34 cellular contexts compared by ENCODE assay signal in genomic region chr4:83875437-83875836, GRCh38.
"Had no signal": no experiment of that assay in that cellular context is flagged by ENCODE, and none has a peak within 500 bp of the region (broad histone marks: within the 10 kb centered on the region; RNA-seq: fewer than 3 reads in every experiment).

No MANE protein-coding gene starts in this region.

- H3K36me3 Mint-ChIP-seq: activated CD8-positive, alpha-beta memory T cell treated with anti-CD3 and anti-CD28 coated beads, Interleukin-2, amount 10 ng/mL, durations not matched to agents 7 days and 5 days; activated naive CD4-positive, alpha-beta T cell treated with anti-CD3 and anti-CD28 coated beads, Interleukin-2, amount 10 ng/mL, durations not matched to agents 7 days and 5 days; activated naive CD8-positive, alpha-beta T cell had no signal

- H3K27me3 ChIP-seq: brain microvascular endothelial cell, SJSA1 had no signal

- ATAC-seq: activated CD8-positive, alpha-beta memory T cell treated with anti-CD3 and anti-CD28 coated beads, Interleukin-2, amount 10 ng/mL, durations not matched to agents 7 days and 5 days; Panc1 had no signal

- H3K9me3 Mint-ChIP-seq: activated CD4-positive, alpha-beta memory T cell treated with anti-CD3 and anti-CD28 coated beads, Interleukin-2, amount 10 ng/mL, durations not matched to agents 7 days and 5 days; activated naive CD4-positive, alpha-beta T cell treated with anti-CD3 and anti-CD28 coated beads, Interleukin-2, amount 10 ng/mL, durations not matched to agents 7 days and 5 days had no signal

- H3K36me3 ChIP-seq: brain microvascular endothelial cell, SJSA1 had no signal

- H3K27ac ChIP-seq: brain microvascular endothelial cell, SJSA1, VCaP had no signal

- H3K27me3 Mint-ChIP-seq: activated CD4-positive, alpha-beta memory T cell treated with anti-CD3 and anti-CD28 coated beads, Interleukin-2, amount 10 ng/mL, durations not matched to agents 7 days and 5 days; activated CD8-positive, alpha-beta memory T cell treated with anti-CD3 and anti-CD28 coated beads, Interleukin-2, amount 10 ng/mL, durations not matched to agents 7 days and 5 days; activated naive CD4-positive, alpha-beta T cell treated with anti-CD3 and anti-CD28 coated beads, Interleukin-2, amount 10 ng/mL, durations not matched to agents 7 days and 5 days; activated naive CD8-positive, alpha-beta T cell had no signal

- H3K4me3 ChIP-seq: SJSA1 had no signal

- H3K4me3 Mint-ChIP-seq: activated CD4-positive, alpha-beta memory T cell treated with anti-CD3 and anti-CD28 coated beads, Interleukin-2, amount 10 ng/mL, durations not matched to agents 7 days and 5 days; activated CD8-positive, alpha-beta memory T cell treated with anti-CD3 and anti-CD28 coated beads, Interleukin-2, amount 10 ng/mL, durations not matched to agents 7 days and 5 days; activated naive CD4-positive, alpha-beta T cell treated with anti-CD3 and anti-CD28 coated beads, Interleukin-2, amount 10 ng/mL, durations not matched to agents 7 days and 5 days; activated naive CD8-positive, alpha-beta T cell had no signal

- H3K9me3 ChIP-seq: SJSA1 had no signal

- H3K4me1 Mint-ChIP-seq: activated CD4-positive, alpha-beta memory T cell treated with anti-CD3 and anti-CD28 coated beads, Interleukin-2, amount 10 ng/mL, durations not matched to agents 7 days and 5 days; activated CD8-positive, alpha-beta memory T cell treated with anti-CD3 and anti-CD28 coated beads, Interleukin-2, amount 10 ng/mL, durations not matched to agents 7 days and 5 days; activated naive CD4-positive, alpha-beta T cell treated with anti-CD3 and anti-CD28 coated beads, Interleukin-2, amount 10 ng/mL, durations not matched to agents 7 days and 5 days had no signal

- DNase-seq: activated CD4-positive, alpha-beta memory T cell treated with anti-CD3 and anti-CD28 coated beads, Interleukin-2, amount 10 ng/mL, durations not matched to agents 7 days and 5 days; activated CD4-positive, alpha-beta T cell treated with anti-CD3 and anti-CD28 coated beads for 1 hour; activated CD4-positive, alpha-beta T cell treated with anti-CD3 and anti-CD28 coated beads for 48 hours; activated CD4-positive, CD25-positive, alpha-beta regulatory T cell; activated CD8-positive, alpha-beta memory T cell treated with anti-CD3 and anti-CD28 coated beads for 24 hours; activated CD8-positive, alpha-beta memory T cell treated with anti-CD3 and anti-CD28 coated beads, Interleukin-2, amount 10 ng/mL, durations not matched to agents 7 days and 5 days; activated CD8-positive, alpha-beta memory T cell treated with anti-CD3 and anti-CD28 coated beads, Interleukin-2, amount 50 U/mL, for 48 hours; activated effector memory CD4-positive, alpha-beta T cell treated with Interleukin-2 at 50 U/mL for 16 hours; activated naive CD4-positive, alpha-beta T cell treated with anti-CD3 and anti-CD28 coated beads, Interleukin-2, amount 10 ng/mL, durations not matched to agents 7 days and 5 days; activated T-cell treated with anti-CD3 and anti-CD28 coated beads, Interleukin-2, amount 50 U/mL, for 48 hours; amniotic stem cell; aorta; brain microvascular endothelial cell; central memory CD4-positive, alpha-beta T cell; Karpas-422; NCI-H1105; NCI-H1417 treated with DMSO at 0.1 percent for 48 hours; NCI-H187 treated with DMSO at 0.1 percent for 48 hours; NCI-H2081; NCI-H2171 treated with DMSO at 0.1 percent for 48 hours; NCI-H2227 treated with DMSO at 0.1 percent for 48 hours; NCI-H446; NCI-H510A treated with DMSO at 0.1 percent for 48 hours; NCI-H526 treated with DMSO at 0.1 percent for 48 hours; NCI-H774; SHP77 treated with DMSO at 0.1 percent for 48 hours; SW 1271; T-helper 1 cell; T-helper 2 cell; T-helper 9 cell had no signal

- H3K27ac Mint-ChIP-seq: activated CD4-positive, alpha-beta memory T cell treated with anti-CD3 and anti-CD28 coated beads, Interleukin-2, amount 10 ng/mL, durations not matched to agents 7 days and 5 days; activated CD8-positive, alpha-beta memory T cell treated with anti-CD3 and anti-CD28 coated beads, Interleukin-2, amount 10 ng/mL, durations not matched to agents 7 days and 5 days; activated naive CD4-positive, alpha-beta T cell treated with anti-CD3 and anti-CD28 coated beads, Interleukin-2, amount 10 ng/mL, durations not matched to agents 7 days and 5 days; activated naive CD8-positive, alpha-beta T cell had no signal
